Comparison of ENCODE assay signal across 36 cellular contexts in the genomic region with DNA sequence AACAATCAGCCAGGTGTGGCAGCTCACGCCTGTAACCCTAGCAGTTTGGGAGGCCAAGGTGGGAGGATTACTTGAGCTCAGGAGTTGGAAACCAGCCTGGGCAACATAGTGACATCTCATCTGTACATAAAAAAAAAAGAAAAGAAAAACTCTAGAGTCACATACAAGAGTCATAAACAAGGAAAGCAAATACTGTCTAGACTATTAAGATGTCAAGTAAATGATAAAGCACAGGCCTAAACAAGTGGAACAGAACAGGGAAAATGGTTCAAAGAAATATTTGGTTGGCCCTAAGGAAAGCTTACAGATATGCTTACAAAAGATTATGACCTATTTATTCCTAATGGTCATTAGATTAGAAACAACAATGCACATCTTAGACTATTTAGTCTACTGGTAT. TPM values are rescaled to one million over a fixed set of nuclear protein-coding genes. Genes with fewer than 3 reads are reported as not detected.
DNase-seq lines count a peak whose midpoint lies in the region; ATAC-seq and TF ChIP-seq lines count a peak whose summit lies in the region.
"Had no signal": no experiment of that assay in that cellular context is flagged by ENCODE, and none has a peak within 500 bp of the region (broad histone marks: within the 10 kb centered on the region; RNA-seq: fewer than 3 reads in every experiment).

No MANE protein-coding gene starts in this region.

- H3K79me2 ChIP-seq in Karpas-422 (ENCODE audit: low read length), result peaks cover 100% of the 10 kb centered on the region

- no peak overlapping the region for H3K4me2 ChIP-seq in Karpas-422 (ENCODE audit: low read depth, low read length, poor library complexity, severe bottlenecking)
- H3K4me2 ChIP-seq: PC-9 had no signal

- H3K4me1 ChIP-seq in Karpas-422 (ENCODE audit: low read length) (peaks cover 31% of the 10 kb centered on the region), rectal smooth muscle tissue (ENCODE audit: control insufficient read depth, insufficient read depth, low read length) (peaks cover 18% of the 10 kb centered on the region), ovary (ENCODE audit: insufficient read depth) (peaks cover 5% of the 10 kb centered on the region)

- POLR2A ChIA-PET in activated CD8-positive, alpha-beta T cell treated with anti-CD3 and anti-CD28 coated beads for 36 hours (lab: Charles Lee), result interaction anchor here (0.6 to 5.9 kb wide), 2 partner anchors 12 to 38 kb away, joined by 3 to 44 read pairs; a partner anchor contains a TSS
- POLR2A ChIA-PET in activated CD8-positive, alpha-beta T cell treated with anti-CD3 and anti-CD28 coated beads, Interleukin-2, amount 10 ng/mL, durations not matched to agents 7 days and 5 days (lab: Charles Lee), result interaction anchor here (2.3 kb wide), 1 partner anchor 12 kb away, joined by 12 read pairs; a partner anchor contains a TSS

- H4K20me1 ChIP-seq in Karpas-422 (ENCODE audit: insufficient read depth, low read depth, low read length), result peaks cover 7% of the 10 kb centered on the region; the same call in 1 of the 2 replicates

- no peak for TF ChIP-seq POLR2A in ovary (IDR thresholded peaks at IDR 0.05)

- H3K27me3 ChIP-seq in Karpas-422 (ENCODE audit: low read length) (no peaks in the 10 kb centered on the region), rectal smooth muscle tissue (ENCODE audit: control insufficient read depth, insufficient read depth, low read length) (no peaks in the 10 kb centered on the region), ovary (no peaks in the 10 kb centered on the region)
- H3K27me3 ChIP-seq: heart left ventricle, vagina had no signal

- H3K4me3 ChIP-seq in Karpas-422 (ENCODE audit: low read length), result no peak overlapping the region
- no peak overlapping the region for H3K4me3 ChIP-seq in fibroblast of villous mesenchyme (ENCODE audit: low read depth, low read length)
- no peak overlapping the region for H3K4me3 ChIP-seq in rectal smooth muscle tissue (ENCODE audit: low read length)
- H3K4me3 ChIP-seq in ovary, result no peak overlapping the region
- H3K4me3 ChIP-seq: heart left ventricle, lung, PC-9, thoracic aorta, vagina had no signal

- peak overlapping the region; percentile 28 for H3K27ac Mint-ChIP-seq in activated CD8-positive, alpha-beta T cell treated with anti-CD3 and anti-CD28 coated beads for 36 hours
- H3K27ac Mint-ChIP-seq in activated CD8-positive, alpha-beta T cell treated with anti-CD3 and anti-CD28 coated beads, Interleukin-2, amount 10 ng/mL, durations not matched to agents 7 days and 5 days, result no peak overlapping the region
- H3K27ac Mint-ChIP-seq: dendritic cell treated with granulocyte-macrophage colony-stimulating factor and Interleukin-4, amounts not matched to agents 40 ng/mL and 50 ng/mL, for 4 days; stimulated activated naive CD8-positive, alpha-beta T cell treated with anti-CD3 and anti-CD28 coated beads, Interleukin-15, Interleukin-2, amounts not matched to agents 100 ng/mL and 50 ng/mL, for 24 hours had no signal

- H3K9me3 Mint-ChIP-seq in activated CD8-positive, alpha-beta T cell treated with anti-CD3 and anti-CD28 coated beads for 36 hours, result peaks cover 2% of the 10 kb centered on the region
- peaks cover 4% of the 10 kb centered on the region for H3K9me3 Mint-ChIP-seq in activated CD8-positive, alpha-beta T cell treated with anti-CD3 and anti-CD28 coated beads, Interleukin-2, amount 10 ng/mL, durations not matched to agents 7 days and 5 days (ENCODE audit: insufficient read depth)
- H3K9me3 Mint-ChIP-seq: dendritic cell treated with granulocyte-macrophage colony-stimulating factor and Interleukin-4, amounts not matched to agents 40 ng/mL and 50 ng/mL, for 4 days; stimulated activated naive CD8-positive, alpha-beta T cell treated with anti-CD3 and anti-CD28 coated beads, Interleukin-15, Interleukin-2, amounts not matched to agents 100 ng/mL and 50 ng/mL, for 24 hours had no signal

- H3K27ac ChIP-seq in Karpas-422 (ENCODE audit: low read length) (peak overlapping the region; percentile 7; the same call in 1 of the 2 replicates), rectal smooth muscle tissue (ENCODE audit: low read depth, low read length) (peak overlapping the region; percentile 64), ovary (no peak overlapping the region)
- H3K27ac ChIP-seq: parathyroid adenoma, PC-9, thoracic aorta, vagina, WERI-Rb-1 had no signal

- H3K9me2 ChIP-seq in Karpas-422 (replicated peaks; ENCODE audit: insufficient read depth, low read length), result no peaks in the 10 kb centered on the region

- whole genome bisulfite sequencing in ovary, 3 donors, result 76 to 94% (median 93%) methylated on average over 1 of the region's 1 CpG

- no peak for ATAC-seq in activated CD8-positive, alpha-beta T cell treated with anti-CD3 and anti-CD28 coated beads for 36 hours
- ATAC-seq in activated CD8-positive, alpha-beta T cell treated with anti-CD3 and anti-CD28 coated beads, Interleukin-2, amount 10 ng/mL, durations not matched to agents 7 days and 5 days, result no peak
- ATAC-seq: esophagus mucosa, heart left ventricle, right cardiac atrium had no signal

- no peak for TF ChIP-seq CTCF in activated CD8-positive, alpha-beta T cell treated with anti-CD3 and anti-CD28 coated beads for 36 hours (IDR thresholded peaks at IDR 0.05)
- no peak for TF ChIP-seq CTCF in fibroblast of villous mesenchyme (IDR thresholded peaks at IDR 0.05; ENCODE audit: insufficient read depth, low read depth, low read length)
- no peak for TF ChIP-seq CTCF in ovary (IDR thresholded peaks at IDR 0.05)

- H3K36me3 Mint-ChIP-seq in activated CD8-positive, alpha-beta T cell treated with anti-CD3 and anti-CD28 coated beads for 36 hours (ENCODE audit: low read depth), result peaks cover 22% of the 10 kb centered on the region
- peaks cover 30% of the 10 kb centered on the region for H3K36me3 Mint-ChIP-seq in activated CD8-positive, alpha-beta T cell treated with anti-CD3 and anti-CD28 coated beads, Interleukin-2, amount 10 ng/mL, durations not matched to agents 7 days and 5 days (ENCODE audit: low read depth)

- CTCF ChIA-PET in activated CD8-positive, alpha-beta T cell treated with anti-CD3 and anti-CD28 coated beads for 36 hours (lab: Charles Lee), result interaction anchor here (1.0 to 3.4 kb wide), 3 partner anchors 10 to 27 kb away, joined by 3 to 15 read pairs (median 3); a partner anchor contains a TSS
- CTCF ChIA-PET in activated CD8-positive, alpha-beta T cell treated with anti-CD3 and anti-CD28 coated beads, Interleukin-2, amount 10 ng/mL, durations not matched to agents 7 days and 5 days (lab: Charles Lee), result interaction anchor here (0.7 to 5.0 kb wide), 2 partner anchors 11 to 13 kb away, joined by 5 to 34 read pairs; a partner anchor contains a TSS

- H3K9ac ChIP-seq in Karpas-422 (ENCODE audit: low read length) (no peak overlapping the region), rectal smooth muscle tissue (ENCODE audit: low read length) (no peak overlapping the region)
- H3K9ac ChIP-seq: parathyroid adenoma had no signal

- peaks cover 55% of the 10 kb centered on the region for H3K4me1 Mint-ChIP-seq in activated CD8-positive, alpha-beta T cell treated with anti-CD3 and anti-CD28 coated beads for 36 hours (ENCODE audit: low read depth)
- peaks cover 36% of the 10 kb centered on the region for H3K4me1 Mint-ChIP-seq in activated CD8-positive, alpha-beta T cell treated with anti-CD3 and anti-CD28 coated beads, Interleukin-2, amount 10 ng/mL, durations not matched to agents 7 days and 5 days (ENCODE audit: low read depth)

- no peak for TF ChIP-seq EP300 in ovary (IDR thresholded peaks at IDR 0.05)

- no peak for DNase-seq in activated CD8-positive, alpha-beta T cell treated with anti-CD3 and anti-CD28 coated beads for 36 hours
- no peak for DNase-seq in activated CD8-positive, alpha-beta T cell treated with anti-CD3 and anti-CD28 coated beads, Interleukin-2, amount 10 ng/mL, durations not matched to agents 7 days and 5 days
- DNase-seq in Karpas-422 (no peak), fibroblast of villous mesenchyme (ENCODE audit: low read depth) (peak; percentile 86), posterior cingulate gyrus (no peak), ovary (no peak), NCI-H526 (lab: John Stamatoyannopoulos, UW) (no peak)
- DNase-seq: activated CD4-positive, alpha-beta T cell treated with anti-CD3 and anti-CD28 coated beads for 48 hours; activated gamma-delta T cell; activated T-cell treated with anti-CD3 and anti-CD28 coated beads, Interleukin-2, amount 50 U/mL, for 4 hours; DMS153; foreskin fibroblast; heart left ventricle; KG1; kidney; MM.1S; NCI-H1105 treated with DMSO at 0.1 percent for 48 hours; NCI-H2029 treated with DMSO at 0.1 percent for 48 hours; NCI-H524; NK-92 treated with Interleukin-12 subunit alpha and Interleukin-12 subunit beta, amount 100 ng/mL, for 24 hours; PC-9; right cardiac atrium; Right ventricle myocardium superior; stimulated activated CD4-positive, alpha-beta T cell treated with anti-CD3 and anti-CD28 coated beads, Interleukin-1b, Interleukin-23, amount 100 ng/mL, for 48 hours; SW 1271; T-helper 9 cell; WERI-Rb-1 had no signal

- H3K4me3 Mint-ChIP-seq in activated CD8-positive, alpha-beta T cell treated with anti-CD3 and anti-CD28 coated beads for 36 hours, result no peak overlapping the region
- H3K4me3 Mint-ChIP-seq in activated CD8-positive, alpha-beta T cell treated with anti-CD3 and anti-CD28 coated beads, Interleukin-2, amount 10 ng/mL, durations not matched to agents 7 days and 5 days, result no peak overlapping the region
- H3K4me3 Mint-ChIP-seq: activated T-cell treated with anti-CD3 and anti-CD28 coated beads, Interleukin-2, amount 50 U/mL, for 4 hours; dendritic cell treated with granulocyte-macrophage colony-stimulating factor and Interleukin-4, amounts not matched to agents 40 ng/mL and 50 ng/mL, for 4 days; neural crest cell; stimulated activated naive CD8-positive, alpha-beta T cell treated with anti-CD3 and anti-CD28 coated beads, Interleukin-15, Interleukin-2, amounts not matched to agents 100 ng/mL and 50 ng/mL, for 24 hours had no signal

- intact Hi-C loops in activated CD8-positive, alpha-beta T cell treated with anti-CD3 and anti-CD28 coated beads for 36 hours (cut with micrococcal nuclease), result no loop called here
- intact Hi-C loops in posterior cingulate gyrus (cut with DNase I), result no loop called here
- intact Hi-C loops in ovary (cut with DNase I), result no loop called here

- H3K9me3 ChIP-seq in Karpas-422 (ENCODE audit: low read length) (no peaks in the 10 kb centered on the region), ovary (no peaks in the 10 kb centered on the region)
- H3K9me3 ChIP-seq: thoracic aorta, vagina had no signal

- H3K36me3 ChIP-seq in Karpas-422 (ENCODE audit: insufficient read depth, low read length) (no peaks in the 10 kb centered on the region), rectal smooth muscle tissue (ENCODE audit: control insufficient read depth, insufficient read depth, low read length) (no peaks in the 10 kb centered on the region), ovary (no peaks in the 10 kb centered on the region)
- H3K36me3 ChIP-seq: heart left ventricle, thoracic aorta, vagina, WERI-Rb-1 had no signal

- H2AFZ ChIP-seq in Karpas-422 (ENCODE audit: low read length), result no peak overlapping the region
- H2AFZ ChIP-seq: parathyroid adenoma, PC-9 had no signal

- H3K27me3 Mint-ChIP-seq in activated CD8-positive, alpha-beta T cell treated with anti-CD3 and anti-CD28 coated beads for 36 hours, result no peaks in the 10 kb centered on the region
- no peaks in the 10 kb centered on the region for H3K27me3 Mint-ChIP-seq in activated CD8-positive, alpha-beta T cell treated with anti-CD3 and anti-CD28 coated beads, Interleukin-2, amount 10 ng/mL, durations not matched to agents 7 days and 5 days (ENCODE audit: low read depth)
- H3K27me3 Mint-ChIP-seq: dendritic cell treated with granulocyte-macrophage colony-stimulating factor and Interleukin-4, amounts not matched to agents 40 ng/mL and 50 ng/mL, for 4 days; stimulated activated naive CD8-positive, alpha-beta T cell treated with anti-CD3 and anti-CD28 coated beads, Interleukin-15, Interleukin-2, amounts not matched to agents 100 ng/mL and 50 ng/mL, for 24 hours had no signal

RNA-seq across cellular contexts. Expression of a gene that starts 12.3 kb away (rescaled TPM):
- total RNA-seq in activated CD8-positive, alpha-beta T cell treated with anti-CD3 and anti-CD28 coated beads for 36 hours, result 10 to 100 TPM; 28.4 to 29.0 TPM
- total RNA-seq in activated CD8-positive, alpha-beta T cell treated with anti-CD3 and anti-CD28 coated beads, Interleukin-2, amount 10 ng/mL, durations not matched to agents 7 days and 5 days, result 10 to 100 TPM; 38.2 to 39.5 TPM
- total RNA-seq in Karpas-422 (2014; rRNA removed; shearing (Covaris generic); ENCODE audit: low replicate concordance), result 35.6 and 71.2 TPM in 2 replicates
- total RNA-seq in fibroblast of villous mesenchyme, result 61.5 and 73.8 TPM in 2 replicates
- total RNA-seq in ovary, result 10 to 100 TPM; 28.0 to 59.2 (median 31.4) TPM
- 10 to 100 TPM; 13.8 to 23.0 TPM for polyA plus RNA-seq in ovary

Comparison
In these comparisons a context has a peak if more than half of its experiments do, and no peak if none do; other contexts are left out.
1. H3K27ac ChIP-seq: peak in Karpas-422 (single experiment) and rectal smooth muscle tissue (single experiment); none in ovary (0 of 2).